8 cellular contexts compared by ENCODE assay signal in genomic region chr2:206275274-206276160, GRCh38. TPM values are rescaled to one million over a fixed set of nuclear protein-coding genes. Genes with fewer than 3 reads are reported as not detected.
A peak's percentile ranks its signal among the peaks of the same experiment; 100 is the strongest.
DNase-seq lines count a peak whose midpoint lies in the region; ATAC-seq, FAIRE-seq and TF ChIP-seq lines count a peak whose summit lies in the region.

No MANE protein-coding gene starts in this region.

- intact Hi-C loops in activated CD4-positive, alpha-beta memory T cell treated with anti-CD3 and anti-CD28 coated beads for 36 hours (cut with micrococcal nuclease), result loop anchor here (2.0 to 10.0 kb wide), 4 partner anchors 85 to 1977 kb away; no protein-coding TSS in a partner anchor
- intact Hi-C loops in ovary (cut with DNase I), result no loop called here

- no peaks in the 10 kb centered on the region for H3K9me3 ChIP-seq in ovary

- H3K4me3 ChIP-seq in ovary, result peak overlapping the region; percentile 75

- peak overlapping the region; percentile 79 to 83 for H3K27ac ChIP-seq in ovary

- POLR2A ChIA-PET in activated CD4-positive, alpha-beta memory T cell treated with anti-CD3 and anti-CD28 coated beads for 36 hours (lab: Charles Lee), result no interaction called here

- H3K9me3 Mint-ChIP-seq in IgD-negative memory B cell, result peaks cover 0 to 2% (median 2%) of the 10 kb centered on the region in 3 donors
- H3K9me3 Mint-ChIP-seq in activated CD4-positive, alpha-beta memory T cell treated with anti-CD3 and anti-CD28 coated beads for 36 hours, result no peaks in the 10 kb centered on the region

- H3K4me1 ChIP-seq in ovary (ENCODE audit: insufficient read depth), result no peaks in the 10 kb centered on the region

- H3K27ac Mint-ChIP-seq in IgD-negative memory B cell, result peak overlapping the region; percentile 47 to 78 (median 70)
- peak overlapping the region; percentile 73 for H3K27ac Mint-ChIP-seq in activated CD4-positive, alpha-beta memory T cell treated with anti-CD3 and anti-CD28 coated beads for 36 hours

- no peaks in the 10 kb centered on the region for H3K36me3 Mint-ChIP-seq in IgD-negative memory B cell
- peaks cover 2% of the 10 kb centered on the region for H3K36me3 Mint-ChIP-seq in activated CD4-positive, alpha-beta memory T cell treated with anti-CD3 and anti-CD28 coated beads for 36 hours

- FAIRE-seq in frontal cortex (lab: Jason Lieb, UNC), result no peak

- peaks cover 34% of the 10 kb centered on the region for H3K27me3 Mint-ChIP-seq in IgD-negative memory B cell
- H3K27me3 Mint-ChIP-seq in activated CD4-positive, alpha-beta memory T cell treated with anti-CD3 and anti-CD28 coated beads for 36 hours, result peaks cover 39% of the 10 kb centered on the region

- CTCF ChIA-PET in activated CD4-positive, alpha-beta memory T cell treated with anti-CD3 and anti-CD28 coated beads for 36 hours (lab: Charles Lee), result interaction anchor here (0.7 kb wide), 1 partner anchor 234 kb away, joined by 3 read pairs; no protein-coding TSS in a partner anchor

- no peak for TF ChIP-seq POLR2A in ovary (IDR thresholded peaks at IDR 0.05)

- H3K36me3 ChIP-seq in ovary, result no peaks in the 10 kb centered on the region

- DNase-seq in NCI-H524 (lab: John Stamatoyannopoulos, UW) (peak; percentile 12 to 55), NCI-H524 treated with DMSO at 0.1 percent for 48 hours (lab: John Stamatoyannopoulos, UW) (no peak), frontal cortex (ENCODE audit: low spot score in 2 of 2) (peak; percentile 23 to 25), ovary (no peak), midbrain (lab: John Stamatoyannopoulos, UW) (no peak)
- DNase-seq in activated CD4-positive, alpha-beta memory T cell treated with anti-CD3 and anti-CD28 coated beads for 36 hours, result peak; percentile 20

- no peak for TF ChIP-seq EP300 in ovary (IDR thresholded peaks at IDR 0.05)

- ATAC-seq in GM21619 (IDR thresholded peaks at IDR 0.05; ENCODE audit: unreplicated experiment), result peak; percentile 43

- WGBS in ovary, 3 donors, result 4 to 5% (median 5%) methylated on average over 31 of the region's 31 CpGs

- peaks cover 15 to 18% (median 17%) of the 10 kb centered on the region in 3 donors for H3K4me1 Mint-ChIP-seq in IgD-negative memory B cell
- H3K4me1 Mint-ChIP-seq in activated CD4-positive, alpha-beta memory T cell treated with anti-CD3 and anti-CD28 coated beads for 36 hours (ENCODE audit: low read depth), result peaks cover 21% of the 10 kb centered on the region

- H3K4me3 Mint-ChIP-seq in IgD-negative memory B cell, result peak overlapping the region; percentile 79 to 95 (median 88)
- peak overlapping the region; percentile 78 for H3K4me3 Mint-ChIP-seq in activated CD4-positive, alpha-beta memory T cell treated with anti-CD3 and anti-CD28 coated beads for 36 hours

- no peak for TF ChIP-seq CTCF in ovary (IDR thresholded peaks at IDR 0.05)

- H3K27me3 ChIP-seq in ovary, result no peaks in the 10 kb centered on the region

RNA-seq across cellular contexts. Expression of gene ZDBF2, which starts 1.1 kb away (rescaled TPM):
- polyA plus RNA-seq in IgD-negative memory B cell, result 4.9 TPM
- 1 to 10 TPM; 7.4 to 7.8 TPM for total RNA-seq in activated CD4-positive, alpha-beta memory T cell treated with anti-CD3 and anti-CD28 coated beads for 36 hours
- 31.4 TPM for total RNA-seq in frontal cortex
- total RNA-seq in ovary, result 10 to 100 TPM; 18.0 to 36.4 (median 27.0) TPM
- polyA plus RNA-seq in ovary, result 1 to 10 TPM; 4.1 to 6.7 TPM

Comparison
In these comparisons a context has a peak if more than half of its experiments do, and no peak if none do; other contexts are left out.
1. DNase-seq: peak in NCI-H524 (2 of 2), activated CD4-positive, alpha-beta memory T cell treated with anti-CD3 and anti-CD28 coated beads for 36 hours (single experiment) and frontal cortex (2 of 2); none in NCI-H524 treated with DMSO at 0.1 percent for 48 hours (single experiment), ovary (0 of 5) and midbrain (single experiment).